31 cellular contexts compared by ENCODE assay signal in genomic region chr12:89359615-89360014, GRCh38.
"Had no signal": no experiment of that assay in that cellular context is flagged by ENCODE, and none has a peak within 500 bp of the region (broad histone marks: within the 10 kb centered on the region; RNA-seq: fewer than 3 reads in every experiment).

No MANE protein-coding gene starts in this region.

- H3K4me1 ChIP-seq: testis had no signal

- H3K4me3 ChIP-seq: left lung, lower lobe of right lung, mucosa of descending colon, neural progenitor cell, psoas muscle, skin epidermis, stomach, testis, thyroid gland, transverse colon, upper lobe of left lung, vagina had no signal

- ATAC-seq: left colon; left lung; lower lobe of right lung; mucosa of descending colon; naive thymus-derived CD4-positive, alpha-beta T cell; natural killer cell treated with Interleukin-12 subunit alpha and Interleukin-12 subunit beta and Interleukin-15 and Interleukin-18, amount 100 ng/mL, for 72 hours; psoas muscle; sciatic nerve; stimulated activated naive B cell treated with anti-CD40 and anti-IgM and Interleukin-4, amounts not matched to agents 10 μg/mL and 1 μg/mL and 100 μg/mL, for 72 hours; stimulated activated naive CD8-positive, alpha-beta T cell treated with anti-CD3 and anti-CD28 coated beads, Interleukin-15, Interleukin-2, amounts not matched to agents 100 U/mL and 50 U/mL, for 24 hours had no signal

- H3K9me3 Mint-ChIP-seq: immature natural killer cell; mesothelial cell of epicardium; naive thymus-derived CD4-positive, alpha-beta T cell; natural killer cell treated with Interleukin-12 subunit alpha and Interleukin-12 subunit beta and Interleukin-15 and Interleukin-18, amount 100 ng/mL, for 72 hours; stimulated activated naive B cell treated with anti-CD40 and anti-IgM and Interleukin-4, amounts not matched to agents 10 μg/mL and 1 μg/mL and 100 μg/mL, for 72 hours had no signal

- H3K9ac ChIP-seq: neural progenitor cell, parathyroid adenoma had no signal

- H3K36me3 ChIP-seq: left lung, lower lobe of right lung, neural progenitor cell, thyroid gland, transverse colon, vagina had no signal

- H3K4me2 ChIP-seq: neural progenitor cell had no signal

- H3K36me3 Mint-ChIP-seq: natural killer cell treated with Interleukin-12 subunit alpha and Interleukin-12 subunit beta and Interleukin-15 and Interleukin-18, amount 100 ng/mL, for 72 hours; stimulated activated naive B cell treated with anti-CD40 and anti-IgM and Interleukin-4, amounts not matched to agents 10 μg/mL and 1 μg/mL and 100 μg/mL, for 72 hours had no signal

- H3K27me3 Mint-ChIP-seq: natural killer cell treated with Interleukin-12 subunit alpha and Interleukin-12 subunit beta and Interleukin-15 and Interleukin-18, amount 100 ng/mL, for 72 hours; stimulated activated naive B cell treated with anti-CD40 and anti-IgM and Interleukin-4, amounts not matched to agents 10 μg/mL and 1 μg/mL and 100 μg/mL, for 72 hours had no signal

- H3K27ac ChIP-seq: left lung, lower lobe of right lung, neural progenitor cell, neutrophil, parathyroid adenoma, psoas muscle, skin epidermis, stomach, testis, thyroid gland, transverse colon, upper lobe of left lung, vagina had no signal

- H3K27ac Mint-ChIP-seq: immature natural killer cell; mesothelial cell of epicardium; naive thymus-derived CD4-positive, alpha-beta T cell; natural killer cell treated with Interleukin-12 subunit alpha and Interleukin-12 subunit beta and Interleukin-15 and Interleukin-18, amount 100 ng/mL, for 72 hours; neural progenitor cell; stimulated activated naive B cell treated with anti-CD40 and anti-IgM and Interleukin-4, amounts not matched to agents 10 μg/mL and 1 μg/mL and 100 μg/mL, for 72 hours had no signal

- DNase-seq: hypothalamus; immature natural killer cell; kidney; left colon; left lung; lower lobe of right lung; mammary epithelial cell; mesenchymal stem cell; mucosa of descending colon; naive thymus-derived CD4-positive, alpha-beta T cell; occipital lobe; psoas muscle; stimulated activated CD4-positive, alpha-beta T cell treated with anti-CD3 and anti-CD28 coated beads, Interleukin-12 subunit alpha, Interleukin-12 subunit beta, amount 100 ng/mL, for 4 hours; stimulated activated CD4-positive, alpha-beta T cell treated with anti-CD3 and anti-CD28 coated beads, Interleukin-15, amount 100 ng/mL, for 24 hours; stimulated activated CD4-positive, alpha-beta T cell treated with anti-CD3 and anti-CD28 coated beads, Interleukin-2, amount 100 ng/mL, for 24 hours; stimulated activated CD4-positive, alpha-beta T cell treated with anti-CD3 and anti-CD28 coated beads, Interleukin-4, amount 100 ng/mL, for 1 hour; stimulated activated naive B cell treated with anti-CD40 and anti-IgM and Interleukin-4, amounts not matched to agents 10 μg/mL and 1 μg/mL and 100 μg/mL, for 72 hours; stimulated activated naive CD8-positive, alpha-beta T cell treated with anti-CD3 and anti-CD28 coated beads, Interleukin-15, Interleukin-2, amounts not matched to agents 100 U/mL and 50 U/mL, for 24 hours; stomach; testis; thyroid gland; transverse colon; upper lobe of left lung had no signal

- H2AFZ ChIP-seq: neural progenitor cell, parathyroid adenoma had no signal

- H3K4me3 Mint-ChIP-seq: immature natural killer cell; mesothelial cell of epicardium; naive thymus-derived CD4-positive, alpha-beta T cell; natural killer cell treated with Interleukin-12 subunit alpha and Interleukin-12 subunit beta and Interleukin-15 and Interleukin-18, amount 100 ng/mL, for 72 hours; neural progenitor cell; stimulated activated naive B cell treated with anti-CD40 and anti-IgM and Interleukin-4, amounts not matched to agents 10 μg/mL and 1 μg/mL and 100 μg/mL, for 72 hours had no signal

- H3K27me3 ChIP-seq: left lung, neutrophil, stomach, testis, thyroid gland, transverse colon, upper lobe of left lung, vagina had no signal
